Comparison of ENCODE assay signal across 8 cellular contexts in the genomic region with DNA sequence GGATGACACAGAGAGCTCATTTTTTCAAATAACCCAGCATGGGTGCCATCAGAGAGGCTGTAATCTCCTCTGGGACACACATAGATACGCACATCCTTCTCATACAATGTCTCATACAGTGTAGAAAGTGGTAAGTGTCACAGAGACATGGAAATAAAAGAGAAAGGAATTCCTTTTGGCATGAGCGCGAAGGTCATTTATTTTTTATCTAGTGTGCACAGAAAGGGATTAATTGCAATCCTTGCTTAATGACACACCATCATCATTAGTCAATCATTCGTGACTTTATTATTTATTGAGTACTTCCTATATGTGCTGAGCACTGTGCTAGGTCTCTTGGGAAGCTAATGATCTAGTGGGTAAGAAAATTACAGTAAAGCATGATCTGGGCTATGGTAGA.
"Had no signal": no experiment of that assay in that cellular context is flagged by ENCODE, and none has a peak within 500 bp of the region (broad histone marks: within the 10 kb centered on the region; RNA-seq: fewer than 3 reads in every experiment).

No MANE protein-coding gene starts in this region.

- H3K4me3 ChIP-seq: GM12878 had no signal

- ATAC-seq: GM12878 had no signal

- DNase-seq: GDM1, GF-D8 had no signal

- FAIRE-seq: G401.6, GM12878, GM12891, GM12892, GM18507, GM19239 had no signal
